ENCODE assay signal across 10 cellular contexts in the genomic region with DNA sequence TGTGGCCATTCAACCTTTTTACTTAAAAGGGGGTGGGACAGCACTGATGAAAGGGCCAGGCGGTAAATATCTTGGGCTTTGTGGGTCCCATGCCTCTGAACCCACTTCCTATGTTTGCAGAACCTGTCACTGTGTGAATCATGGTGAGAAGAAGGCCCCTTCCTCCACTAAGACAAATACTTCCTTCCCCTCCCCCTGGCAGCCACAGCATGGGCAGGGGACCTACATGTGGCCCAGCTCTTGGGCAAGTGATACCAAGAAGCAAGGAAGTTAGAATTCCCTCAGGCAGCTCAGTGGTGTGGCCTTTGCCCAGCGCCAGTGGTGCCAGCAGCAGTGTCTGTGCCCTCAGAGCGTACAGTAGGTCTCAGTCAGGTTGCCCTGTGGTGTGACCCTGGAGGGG.
A peak's percentile ranks its signal among the peaks of the same experiment; 100 is the strongest.
DNase-seq lines count a peak whose midpoint lies in the region; ATAC-seq and TF ChIP-seq lines count a peak whose summit lies in the region.
"Had no signal": no experiment of that assay in that cellular context is flagged by ENCODE, and none has a peak within 500 bp of the region (broad histone marks: within the 10 kb centered on the region; RNA-seq: fewer than 3 reads in every experiment).

No MANE protein-coding gene starts in this region.

- peak overlapping the region in 1 of 10 donors; percentile 48 for H3K27ac ChIP-seq in heart right ventricle
- H3K27ac ChIP-seq: sigmoid colon had no signal

- no peak for ATAC-seq in heart right ventricle
- ATAC-seq in GM21737 (IDR thresholded peaks at IDR 0.05; ENCODE audit: unreplicated experiment): no peak
- no peak for ATAC-seq in GM21447 (IDR thresholded peaks at IDR 0.05; ENCODE audit: unreplicated experiment)

- peaks cover 8% of the 10 kb centered on the region for H3K9me3 Mint-ChIP-seq in activated naive CD4-positive, alpha-beta T cell treated with anti-CD3 and anti-CD28 coated beads, Interleukin-2, amount 10 ng/mL, durations not matched to agents 7 days and 5 days

- peaks cover 9% of the 10 kb centered on the region for H3K27me3 Mint-ChIP-seq in activated naive CD4-positive, alpha-beta T cell treated with anti-CD3 and anti-CD28 coated beads, Interleukin-2, amount 10 ng/mL, durations not matched to agents 7 days and 5 days

- CTCF ChIA-PET in activated naive CD4-positive, alpha-beta T cell treated with anti-CD3 and anti-CD28 coated beads, Interleukin-2, amount 10 ng/mL, durations not matched to agents 7 days and 5 days (lab: Charles Lee): no interaction called here

- in situ Hi-C loops in KBM-7 (cut with MboI; ENCODE audit: low pct_unique_long_range_greater_than_20kb, low sequenced_read_pairs): no loop called here

- H3K4me1 Mint-ChIP-seq in activated naive CD4-positive, alpha-beta T cell treated with anti-CD3 and anti-CD28 coated beads, Interleukin-2, amount 10 ng/mL, durations not matched to agents 7 days and 5 days: peaks cover 81% of the 10 kb centered on the region

- H3K4me1 ChIP-seq in heart right ventricle: peaks cover 2 to 24% (median 9%) of the 10 kb centered on the region in 9 donors

- peaks cover 13% of the 10 kb centered on the region for H3K36me3 Mint-ChIP-seq in activated naive CD4-positive, alpha-beta T cell treated with anti-CD3 and anti-CD28 coated beads, Interleukin-2, amount 10 ng/mL, durations not matched to agents 7 days and 5 days

- H3K36me3 ChIP-seq in heart right ventricle: no peaks in the 10 kb centered on the region
- H3K36me3 ChIP-seq: sigmoid colon had no signal

- no peak overlapping the region for H3K4me3 ChIP-seq in heart right ventricle
- H3K4me3 ChIP-seq: sigmoid colon had no signal

- H3K9me3 ChIP-seq in heart right ventricle: no peaks in the 10 kb centered on the region
- H3K9me3 ChIP-seq: sigmoid colon had no signal

- no peak for TF ChIP-seq CTCF in heart right ventricle (IDR thresholded peaks at IDR 0.05)

- H3K27me3 ChIP-seq in heart right ventricle: peaks cover 0 to 8% (median 0%) of the 10 kb centered on the region in 7 donors
- H3K27me3 ChIP-seq: sigmoid colon had no signal

- DNase-seq in KBM-7 (peak; percentile 62), SKM-1 (lab: John Stamatoyannopoulos, UW; ENCODE audit: unreplicated experiment) (peak; percentile 42), heart right ventricle (no peak)
- DNase-seq in activated naive CD4-positive, alpha-beta T cell treated with anti-CD3 and anti-CD28 coated beads, Interleukin-2, amount 10 ng/mL, durations not matched to agents 7 days and 5 days: peak; percentile 64
- DNase-seq in stimulated activated CD8-positive, alpha-beta memory T cell treated with anti-CD3 and anti-CD28 coated beads, Interleukin-15, amount 100 ng/mL, for 4 hours (ENCODE audit: low read depth in 2 of 2): peak; percentile 15 to 27
- DNase-seq: NCI-H1694 treated with DMSO at 0.1 percent for 48 hours, Right ventricle myocardium superior, sigmoid colon had no signal

- H3K27ac Mint-ChIP-seq in activated naive CD4-positive, alpha-beta T cell treated with anti-CD3 and anti-CD28 coated beads, Interleukin-2, amount 10 ng/mL, durations not matched to agents 7 days and 5 days: peak overlapping the region; percentile 98

- H3K4me3 Mint-ChIP-seq in activated naive CD4-positive, alpha-beta T cell treated with anti-CD3 and anti-CD28 coated beads, Interleukin-2, amount 10 ng/mL, durations not matched to agents 7 days and 5 days: no peak overlapping the region

- intact Hi-C loops in heart right ventricle (cut with DNase I): loop anchor here in 5 of 10 donors (10.0 kb wide), 3 partner anchors 82 to 332 kb away; partner anchors contain the start of gene DENND2C (in 1 of the 5)

- WGBS in heart right ventricle, 2 donors: 88 to 98% methylated on average over 3 of the region's 3 CpGs

Comparison
In these comparisons a context has a peak if more than half of its experiments do, and no peak if none do; other contexts are left out.
1. DNase-seq: peak in KBM-7 (single experiment), SKM-1 (single experiment), activated naive CD4-positive, alpha-beta T cell treated with anti-CD3 and anti-CD28 coated beads, Interleukin-2, amount 10 ng/mL, durations not matched to agents 7 days and 5 days (single experiment) and stimulated activated CD8-positive, alpha-beta memory T cell treated with anti-CD3 and anti-CD28 coated beads, Interleukin-15, amount 100 ng/mL, for 4 hours (2 of 2); none in heart right ventricle (0 of 2).